ENCODE assay signal across 17 cellular contexts in the genomic region with DNA sequence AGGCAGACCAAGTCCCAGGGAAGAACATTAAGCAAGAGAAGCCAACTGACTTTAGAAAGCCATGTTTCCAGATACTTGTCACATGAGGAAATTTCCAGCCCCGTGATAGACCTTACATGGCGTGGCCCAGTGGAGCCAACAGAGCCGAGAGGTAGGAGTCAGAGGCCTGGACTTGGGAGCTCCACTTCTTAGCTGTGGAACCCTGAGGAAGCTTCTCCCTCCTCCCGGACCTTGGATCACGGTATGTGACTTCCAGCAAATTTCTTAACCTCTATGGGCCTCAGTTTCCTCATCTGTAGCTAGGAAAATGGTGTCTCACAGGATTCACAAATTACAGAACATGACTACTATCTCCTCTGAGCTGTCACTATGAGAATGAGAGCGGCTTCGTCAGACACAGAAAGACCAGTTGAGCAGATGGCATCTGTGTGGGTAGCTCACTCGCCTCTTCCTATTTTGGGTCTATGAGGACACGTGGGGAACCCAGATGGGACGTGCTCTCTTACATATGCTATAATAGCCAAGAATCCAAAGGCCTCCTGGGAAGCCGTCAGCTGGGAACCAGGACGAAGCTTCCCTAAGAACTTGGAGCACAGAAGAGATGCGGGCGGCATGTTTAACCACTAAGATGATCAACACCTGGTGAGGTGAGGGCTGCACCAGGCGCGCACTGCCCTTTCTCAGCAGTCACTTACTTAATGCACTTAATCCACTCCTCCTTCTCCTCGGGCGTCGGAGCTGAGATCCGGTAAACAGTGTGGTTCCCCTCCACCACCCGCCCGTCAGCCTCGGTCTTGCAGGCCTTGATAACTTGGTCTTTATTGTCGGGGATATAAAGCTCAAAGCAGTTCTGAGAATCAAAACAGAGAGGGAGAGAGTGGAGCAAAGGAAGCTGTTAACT.
DNase-seq lines count a peak whose midpoint lies in the region; ATAC-seq and TF ChIP-seq lines count a peak whose summit lies in the region.
"Had no signal": no experiment of that assay in that cellular context is flagged by ENCODE, and none has a peak within 500 bp of the region (broad histone marks: within the 10 kb centered on the region; RNA-seq: fewer than 3 reads in every experiment).

No MANE protein-coding gene starts in this region.

- H2BK12ac ChIP-seq in trophoblast cell (ENCODE audit: low read length) = peak overlapping the region; percentile 9

- H2AK5ac ChIP-seq in trophoblast cell (ENCODE audit: low read length) = peak overlapping the region; percentile 8

- H3K79me2 ChIP-seq in trophoblast cell (ENCODE audit: control insufficient read depth, insufficient read depth, low read length, poor library complexity) = no peaks in the 10 kb centered on the region

- POLR2A ChIA-PET in CD4-positive, alpha-beta T cell (lab: Charles Lee) = interaction anchor here (1.5 kb wide), 1 partner anchor 27 kb away, joined by 4 read pairs; no protein-coding TSS in a partner anchor

- H3K9me3 ChIP-seq in CD4-positive, alpha-beta T cell (ENCODE audit: control insufficient read depth, low read length) = no peaks in the 10 kb centered on the region
- no peaks in the 10 kb centered on the region for H3K9me3 ChIP-seq in trophoblast cell (ENCODE audit: insufficient read depth, low read depth, low read length)
- H3K9me3 ChIP-seq in right lobe of liver = no peaks in the 10 kb centered on the region
- H3K9me3 ChIP-seq: body of pancreas, vagina had no signal

- no peaks in the 10 kb centered on the region for H3K27me3 Mint-ChIP-seq in CD4-positive, alpha-beta T cell
- no peaks in the 10 kb centered on the region for H3K27me3 Mint-ChIP-seq in dendritic cell treated with granulocyte-macrophage colony-stimulating factor and Interleukin-4, amounts not matched to agents 40 ng/mL and 50 ng/mL, for 4 days
- H3K27me3 Mint-ChIP-seq: activated CD4-positive, alpha-beta T cell treated with anti-CD3 and anti-CD28 coated beads for 36 hours; CD4-positive, alpha-beta memory T cell had no signal

- H2BK120ac ChIP-seq in trophoblast cell (ENCODE audit: insufficient read depth, low read length, poor library complexity) = no peak overlapping the region

- no peak overlapping the region for H3K27ac ChIP-seq in CD4-positive, alpha-beta T cell (ENCODE audit: low read depth, low read length)
- no peak overlapping the region for H3K27ac ChIP-seq in trophoblast cell (ENCODE audit: low read depth, low read length)
- no peak overlapping the region for H3K27ac ChIP-seq in right lobe of liver
- H3K27ac ChIP-seq: body of pancreas, KMS-11, vagina had no signal

- H3K4me3 ChIP-seq in trophoblast cell (ENCODE audit: low read depth, low read length) (no peak overlapping the region), right lobe of liver (no peak overlapping the region)
- H3K4me3 ChIP-seq: body of pancreas, vagina had no signal

- no peak overlapping the region for H4K12ac ChIP-seq in trophoblast cell (ENCODE audit: low read depth, low read length)

- ATAC-seq in CD4-positive, alpha-beta T cell (ENCODE audit: poor library complexity) = no peak
- ATAC-seq in HG02759 (IDR thresholded peaks at IDR 0.05; ENCODE audit: unreplicated experiment) (no peak), right lobe of liver (no peak)
- ATAC-seq: activated CD4-positive, alpha-beta T cell treated with anti-CD3 and anti-CD28 coated beads for 36 hours; body of pancreas; Panc1 had no signal

- TF ChIP-seq CTCF in CD4-positive, alpha-beta T cell (IDR thresholded peaks at IDR 0.05) = no peak
- TF ChIP-seq CTCF in right lobe of liver (IDR thresholded peaks at IDR 0.05) = no peak

- peaks cover 100% of the 10 kb centered on the region for H3K36me3 Mint-ChIP-seq in CD4-positive, alpha-beta T cell (ENCODE audit: low read depth)
- peaks cover 100% of the 10 kb centered on the region for H3K36me3 Mint-ChIP-seq in dendritic cell treated with granulocyte-macrophage colony-stimulating factor and Interleukin-4, amounts not matched to agents 40 ng/mL and 50 ng/mL, for 4 days (ENCODE audit: low read depth)

- CTCF ChIA-PET in CD4-positive, alpha-beta T cell (lab: Charles Lee) = no interaction called here

- H3K23ac ChIP-seq in trophoblast cell (ENCODE audit: low read length) = no peak overlapping the region

- H3K4ac ChIP-seq in trophoblast cell (ENCODE audit: low read depth, low read length) = no peak overlapping the region

- H3K4me3 Mint-ChIP-seq in CD4-positive, alpha-beta T cell = peak overlapping the region; percentile 30
- H3K4me3 Mint-ChIP-seq in dendritic cell treated with granulocyte-macrophage colony-stimulating factor and Interleukin-4, amounts not matched to agents 40 ng/mL and 50 ng/mL, for 4 days = no peak overlapping the region
- H3K4me3 Mint-ChIP-seq: activated CD4-positive, alpha-beta T cell treated with anti-CD3 and anti-CD28 coated beads for 36 hours had no signal

- no peak overlapping the region for H2AFZ ChIP-seq in trophoblast cell (ENCODE audit: insufficient read depth, low read length, poor library complexity)

- no peak overlapping the region for H3K14ac ChIP-seq in trophoblast cell (ENCODE audit: low read length)

- H3K4me1 ChIP-seq in trophoblast cell (ENCODE audit: control insufficient read depth in 1 of 2, insufficient read depth in 2 of 2, low read length in 2 of 2) = peaks cover 9 to 11% of the 10 kb centered on the region in 2 experiments
- no peaks in the 10 kb centered on the region for H3K4me1 ChIP-seq in right lobe of liver

- intact Hi-C loops in CD4-positive, alpha-beta T cell (cut with DNase I, micrococcal nuclease) = no loop called here
- intact Hi-C loops in dendritic cell treated with granulocyte-macrophage colony-stimulating factor and Interleukin-4, amounts not matched to agents 40 ng/mL and 50 ng/mL, for 4 days (cut with micrococcal nuclease) = loop anchor here (10.0 kb wide), 1 partner anchor 45 kb away; no protein-coding TSS in a partner anchor
- intact Hi-C loops in right lobe of liver (cut with DNase I) = no loop called here

- peak overlapping the region; percentile 40 for H3K27ac Mint-ChIP-seq in CD4-positive, alpha-beta T cell
- peak overlapping the region; percentile 16 for H3K27ac Mint-ChIP-seq in dendritic cell treated with granulocyte-macrophage colony-stimulating factor and Interleukin-4, amounts not matched to agents 40 ng/mL and 50 ng/mL, for 4 days
- H3K27ac Mint-ChIP-seq: activated CD4-positive, alpha-beta T cell treated with anti-CD3 and anti-CD28 coated beads for 36 hours had no signal

- no peak overlapping the region for H4K8ac ChIP-seq in trophoblast cell (ENCODE audit: low read depth, low read length)

- WGBS in trophoblast cell (ENCODE audit: extremely low coverage, insufficient coverage, insufficient read length) = no CpG with 5 or more reads among the region's 24 CpGs
- WGBS in right lobe of liver (ENCODE audit: insufficient coverage, low coverage, low lambda C conversion rate, missing lambda C conversion rate) = 94% methylated on average over 15 of the region's 24 CpGs

- H3K9ac ChIP-seq in trophoblast cell (ENCODE audit: low read length) = no peak overlapping the region
- H3K9ac ChIP-seq: KMS-11 had no signal

- no peak overlapping the region for H3K4me2 ChIP-seq in trophoblast cell (ENCODE audit: low read length)
- H3K4me2 ChIP-seq: KMS-11 had no signal

- H3K36me3 ChIP-seq in trophoblast cell (ENCODE audit: control insufficient read depth in 1 of 2, insufficient read depth in 2 of 2, low read length in 2 of 2) (peaks cover 31 to 39% of the 10 kb centered on the region in 2 experiments), right lobe of liver (peaks cover 0 to 86% (median 19%) of the 10 kb centered on the region in 4 donors)

- no peak overlapping the region for H2BK5ac ChIP-seq in trophoblast cell (ENCODE audit: low read depth, low read length, poor library complexity)

- no peaks in the 10 kb centered on the region for H3K9me3 Mint-ChIP-seq in CD4-positive, alpha-beta T cell
- H3K9me3 Mint-ChIP-seq in dendritic cell treated with granulocyte-macrophage colony-stimulating factor and Interleukin-4, amounts not matched to agents 40 ng/mL and 50 ng/mL, for 4 days = no peaks in the 10 kb centered on the region

- H3K4me1 Mint-ChIP-seq in CD4-positive, alpha-beta T cell (ENCODE audit: low read depth) = peaks cover 9% of the 10 kb centered on the region
- H3K4me1 Mint-ChIP-seq in dendritic cell treated with granulocyte-macrophage colony-stimulating factor and Interleukin-4, amounts not matched to agents 40 ng/mL and 50 ng/mL, for 4 days (ENCODE audit: low read depth) = peaks cover 22% of the 10 kb centered on the region
- H3K4me1 Mint-ChIP-seq: activated CD4-positive, alpha-beta T cell treated with anti-CD3 and anti-CD28 coated beads for 36 hours had no signal

- DNase-seq in CD4-positive, alpha-beta T cell = peak in 1 of 10 experiments; percentile 28
- DNase-seq in NCI-H1694 (lab: John Stamatoyannopoulos, UW) (peak; percentile 77), trophoblast cell (peak; percentile 55 to 69), right lobe of liver (no peak), GM19238 (ENCODE audit: insufficient read length, low spot score) (no peak)
- DNase-seq: activated CD4-positive, alpha-beta T cell treated with anti-CD3 and anti-CD28 coated beads for 36 hours; body of pancreas; CD4-positive, alpha-beta memory T cell; NCI-H1436 treated with DMSO at 0.1 percent for 48 hours; NCI-H510A treated with DMSO at 0.1 percent for 48 hours; stimulated activated CD4-positive, alpha-beta T cell treated with anti-CD3 and anti-CD28 coated beads, Interleukin-4, amount 100 ng/mL, for 24 hours; T-helper 2 cell had no signal

- H4K91ac ChIP-seq in trophoblast cell (ENCODE audit: low read depth, low read length) = no peak overlapping the region

- no peak overlapping the region for H3K18ac ChIP-seq in trophoblast cell (ENCODE audit: low read length)

- no peaks in the 10 kb centered on the region for H3K27me3 ChIP-seq in CD4-positive, alpha-beta T cell (ENCODE audit: control insufficient read depth, insufficient read depth, low read length)
- no peaks in the 10 kb centered on the region for H3K27me3 ChIP-seq in trophoblast cell (ENCODE audit: insufficient read depth, low read length)
- H3K27me3 ChIP-seq in right lobe of liver = no peaks in the 10 kb centered on the region
- H3K27me3 ChIP-seq: body of pancreas, vagina had no signal

- TF ChIP-seq POLR2A in right lobe of liver (IDR thresholded peaks at IDR 0.05) = no peak

- H3K79me1 ChIP-seq in trophoblast cell (ENCODE audit: low read length) = peaks cover 5% of the 10 kb centered on the region

Comparison
In these comparisons a context has a peak if more than half of its experiments do, and no peak if none do; other contexts are left out.
1. DNase-seq: peak in NCI-H1694 (single experiment) and trophoblast cell (2 of 2); none in right lobe of liver (0 of 3) and GM19238 (single experiment).